In the genomic region with DNA sequence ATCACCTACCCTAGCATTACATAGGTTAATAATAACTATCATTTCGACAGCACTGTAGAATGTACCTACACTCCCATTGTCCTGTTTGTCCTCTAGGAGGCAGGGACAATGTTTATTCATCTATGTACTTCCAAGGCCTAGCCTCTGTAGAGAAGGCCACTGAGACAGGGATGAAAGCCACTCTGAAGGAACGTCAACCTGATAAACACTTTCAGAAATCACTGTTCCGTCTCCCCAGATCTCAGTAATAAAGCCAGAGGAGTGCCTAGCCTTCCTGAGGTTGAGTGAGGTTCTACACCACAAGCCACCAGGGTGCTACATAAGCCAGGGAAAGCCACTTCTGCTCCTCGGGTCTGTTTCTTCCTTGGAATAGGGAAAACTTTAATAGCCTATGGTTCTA, we compare ENCODE assay signal across 11 cellular contexts. TPM values are rescaled to one million over a fixed set of nuclear protein-coding genes. Genes with fewer than 3 reads are reported as not detected.
A peak's percentile ranks its signal among the peaks of the same experiment; 100 is the strongest.
DNase-seq lines count a peak whose midpoint lies in the region; ATAC-seq, FAIRE-seq and TF ChIP-seq lines count a peak whose summit lies in the region.
"Had no signal": no experiment of that assay in that cellular context is flagged by ENCODE, and none has a peak within 500 bp of the region (broad histone marks: within the 10 kb centered on the region; RNA-seq: fewer than 3 reads in every experiment).

No MANE protein-coding gene starts in this region.

- H3K79me2 ChIP-seq in GM12878 (ENCODE audit: control insufficient read depth, insufficient read depth, low read length): no peaks in the 10 kb centered on the region
- no peaks in the 10 kb centered on the region for H3K79me2 ChIP-seq in OCI-LY7 (ENCODE audit: insufficient read depth, low read depth, low read length)

- intact Hi-C loops in GM12878 (cut with micrococcal nuclease; ENCODE audit: unreplicated experiment): no loop called here
- intact Hi-C loops in OCI-LY7 (cut with micrococcal nuclease; ENCODE audit: unreplicated experiment): no loop called here

- no peak overlapping the region for H2BK120ac ChIP-seq in mesenchymal stem cell (ENCODE audit: low read depth, low read length)

- H2BK15ac ChIP-seq in mesenchymal stem cell (ENCODE audit: low read depth, poor library complexity, severe bottlenecking): no peak overlapping the region

- BruUV-seq in GM12878 (replicated peaks; lab: Mats Ljungman, UMichigan): no TSS peak
- BruUV-seq in OCI-LY7 (replicated peaks; lab: Mats Ljungman, UMichigan): no TSS peak

- H3K27me3 ChIP-seq in BJ (ENCODE audit: control insufficient read depth, insufficient read depth, low read length): no peaks in the 10 kb centered on the region
- H3K27me3 ChIP-seq in GM12878 (replicated peaks in 1 of 2; ENCODE audit: control insufficient read depth in 2 of 2, insufficient read depth in 2 of 2, low read length in 1 of 2): peaks cover 2 to 18% of the 10 kb centered on the region in 2 experiments; a peak in 3 of 4 replicates
- no peaks in the 10 kb centered on the region for H3K27me3 ChIP-seq in mesenchymal stem cell (ENCODE audit: control insufficient read depth in 1 of 2, insufficient read depth in 1 of 2, low read length in 2 of 2)
- H3K27me3 ChIP-seq: tibial artery had no signal

- no peak for TF ChIP-seq RAD21 in GM12878 (IDR thresholded peaks at IDR 0.05; ENCODE audit: insufficient read depth, low read depth, low read length)

- TF ChIP-seq POLR2A in GM12878 (IDR thresholded peaks at IDR 0.05; ENCODE audit: low read depth, low read length): no peak

- no peak overlapping the region for H2BK5ac ChIP-seq in mesenchymal stem cell (ENCODE audit: low read depth, low read length, poor library complexity, severe bottlenecking)

- SMC1A ChIA-PET in GM12878 (lab: Charles Lee; ENCODE audit: uncharacterized antibody, unreplicated experiment): no interaction called here

- H3K14ac ChIP-seq in mesenchymal stem cell (ENCODE audit: low read length in 2 of 2): no peak overlapping the region

- no peak overlapping the region for H4K91ac ChIP-seq in mesenchymal stem cell (ENCODE audit: low read length)

- H3K9me3 ChIP-seq in GM12878 (replicated peaks; ENCODE audit: control insufficient read depth, insufficient read depth, low read length) (no peaks in the 10 kb centered on the region), mesenchymal stem cell (ENCODE audit: control insufficient read depth, low read length) (no peaks in the 10 kb centered on the region), OCI-LY7 (ENCODE audit: low read length) (no peaks in the 10 kb centered on the region)
- H3K9me3 ChIP-seq: right lobe of liver, tibial artery had no signal

- peaks cover 1% of the 10 kb centered on the region for H3K79me1 ChIP-seq in mesenchymal stem cell (replicated peaks; ENCODE audit: low read length, poor library complexity, severe bottlenecking)

- no peak overlapping the region for H3K27ac ChIP-seq in GM12878 (ENCODE audit: control insufficient read depth, insufficient read depth)
- no peak overlapping the region for H3K27ac ChIP-seq in mesenchymal stem cell (ENCODE audit: low read length, poor library complexity, severe bottlenecking)
- H3K27ac ChIP-seq in OCI-LY7 (ENCODE audit: low read depth, low read length, poor library complexity, severe bottlenecking): no peak overlapping the region
- H3K27ac ChIP-seq: right lobe of liver had no signal

- H3K9ac ChIP-seq in GM12878 (ENCODE audit: control insufficient read depth, insufficient read depth, low read length) (no peak overlapping the region), mesenchymal stem cell (ENCODE audit: low read length) (no peak overlapping the region)

- DNase-seq in BJ (ENCODE audit: low read depth): no peak
- DNase-seq in HS-5 (ENCODE audit: low read depth): peak; percentile 32
- DNase-seq in GM12878 (ENCODE audit: low read depth, low spot score): no peak
- peak; percentile 51 for DNase-seq in mesenchymal stem cell
- DNase-seq in RKO (ENCODE audit: low spot score): no peak
- no peak for DNase-seq in stimulated activated CD4-positive, alpha-beta T cell treated with anti-CD3 and anti-CD28 coated beads, Interleukin-1b, Interleukin-23, amount 100 ng/mL, for 48 hours
- no peak for DNase-seq in OCI-LY7 (ENCODE audit: low spot score)
- DNase-seq: foreskin melanocyte, right lobe of liver, tibial artery had no signal

- ATAC-seq in GM12878: no peak
- ATAC-seq in esophagus mucosa: no peak

- no peaks in the 10 kb centered on the region for H4K20me1 ChIP-seq in GM12878 (ENCODE audit: control insufficient read depth, insufficient read depth)
- H4K20me1 ChIP-seq in OCI-LY7 (ENCODE audit: insufficient read depth, low read length): no peaks in the 10 kb centered on the region

- H2AK5ac ChIP-seq in mesenchymal stem cell (ENCODE audit: low read length, severe bottlenecking): no peak overlapping the region

- H3K18ac ChIP-seq in mesenchymal stem cell (ENCODE audit: low read depth in 1 of 2, low read length in 2 of 2): no peak overlapping the region

- no peak overlapping the region for H3K23ac ChIP-seq in mesenchymal stem cell (ENCODE audit: low read length in 2 of 2)

- no peak overlapping the region for H2AFZ ChIP-seq in GM12878 (ENCODE audit: control insufficient read depth, low read depth, low read length)
- H2AFZ ChIP-seq in mesenchymal stem cell (ENCODE audit: low read depth, low read length): no peak overlapping the region
- no peak overlapping the region for H2AFZ ChIP-seq in OCI-LY7 (ENCODE audit: low read length)

- no peak overlapping the region for H4K8ac ChIP-seq in mesenchymal stem cell (ENCODE audit: low read length)

- CTCF ChIA-PET in BJ (lab: Yijun Ruan, JAX): no interaction called here
- CTCF ChIA-PET in GM12878 (lab: Yijun Ruan, JAX): no interaction called here
- CTCF ChIA-PET in OCI-LY7 (lab: Charles Lee; ENCODE audit: unreplicated experiment): no interaction called here

- H2BK12ac ChIP-seq in mesenchymal stem cell (ENCODE audit: low read length in 2 of 2): no peak overlapping the region

- POLR2A ChIA-PET in BJ (lab: Charles Lee) (no interaction called here), GM12878 (lab: Charles Lee) (no interaction called here), OCI-LY7 (lab: Charles Lee) (no interaction called here)

- H3K4me1 ChIP-seq in GM12878 (ENCODE audit: control insufficient read depth, insufficient read depth, low read length) (no peaks in the 10 kb centered on the region), mesenchymal stem cell (ENCODE audit: control insufficient read depth, insufficient read depth, low read depth, low read length) (peaks cover 8% of the 10 kb centered on the region), OCI-LY7 (ENCODE audit: insufficient read depth, low read length, poor library complexity, severe bottlenecking) (no peaks in the 10 kb centered on the region)

- FAIRE-seq in GM12878 (lab: Jason Lieb, UNC): peak; percentile 41

- in situ Hi-C loops in GM12878 (cut with MboI): no loop called here

- TF ChIP-seq EP300 in GM12878 (IDR thresholded peaks at IDR 0.05; ENCODE audit: borderline replicate concordance in 1 of 2, control insufficient read depth in 1 of 2, low read depth in 2 of 2, low read length in 2 of 2): no peak

- H3K4ac ChIP-seq in mesenchymal stem cell (ENCODE audit: low read depth in 1 of 2, low read length in 2 of 2): no peak overlapping the region

- no peaks in the 10 kb centered on the region for H3K9me2 ChIP-seq in OCI-LY7 (ENCODE audit: insufficient read depth, low read length)

- H3K4me3 ChIP-seq in BJ (ENCODE audit: low read depth, low read length) (no peak overlapping the region), GM12878 (no peak overlapping the region), mesenchymal stem cell (ENCODE audit: insufficient read depth in 1 of 2, low read depth in 1 of 2, low read length in 2 of 2) (no peak overlapping the region), OCI-LY7 (ENCODE audit: low read depth, low read length, poor library complexity, severe bottlenecking) (no peak overlapping the region)
- H3K4me3 ChIP-seq: right lobe of liver had no signal

- TF ChIP-seq CTCF in BJ (IDR thresholded peaks at IDR 0.05; ENCODE audit: insufficient read depth, low read depth, low read length): peak; percentile 23; the same call in 1 of the 2 replicates
- no peak for TF ChIP-seq CTCF in GM12878 (IDR thresholded peaks at IDR 0.05 in 2 of 3, conservative IDR thresholded peaks at IDR 0.05 in 1 of 3; ENCODE audit: control insufficient read depth in 2 of 3, extremely low read depth in 1 of 3, insufficient read depth in 1 of 3, low read depth in 3 of 3, low read length in 3 of 3)
- TF ChIP-seq CTCF in OCI-LY7 (conservative IDR thresholded peaks at IDR 0.05; ENCODE audit: low read length): no peak

- WGBS in GM12878 (ENCODE audit: insufficient coverage, insufficient replicate concordance, low lambda C conversion rate, missing lambda C conversion rate): 66% methylated on average over 4 of the region's 4 CpGs
- 84% methylated on average over 4 of the region's 4 CpGs for WGBS in mesenchymal stem cell

- RAD21 ChIA-PET in GM12878 (lab: Charles Lee; ENCODE audit: unreplicated experiment): no interaction called here

- H3K36me3 ChIP-seq in BJ (ENCODE audit: control insufficient read depth, insufficient read depth, low read length) (no peaks in the 10 kb centered on the region), GM12878 (ENCODE audit: control insufficient read depth in 2 of 2, insufficient read depth in 2 of 2, low read length in 1 of 2) (no peaks in the 10 kb centered on the region), mesenchymal stem cell (ENCODE audit: control insufficient read depth in 1 of 2, insufficient read depth in 2 of 2, low read depth in 1 of 2, low read length in 2 of 2) (no peaks in the 10 kb centered on the region), OCI-LY7 (ENCODE audit: insufficient read depth, low read length) (no peaks in the 10 kb centered on the region)
- H3K36me3 ChIP-seq: right lobe of liver, tibial artery had no signal

- H3K4me2 ChIP-seq in GM12878 (ENCODE audit: control insufficient read depth, insufficient read depth) (no peak overlapping the region), mesenchymal stem cell (ENCODE audit: low read length, poor library complexity, severe bottlenecking) (no peak overlapping the region), OCI-LY7 (ENCODE audit: low read length) (no peak overlapping the region)

RNA-seq across cellular contexts. Expression of gene POPDC3, which starts 44.8 kb away (rescaled TPM):
- polyA plus RNA-seq in BJ (2011; rRNA removed) (8.6 and 18.9 TPM in 2 replicates), GM12878 (2011; rRNA removed) (1.6 TPM in 2 replicates), GM12878 (2014; fragmentation: Illumina TruSeq; extraction: Trizol) (not detected in 2 replicates), GM12878 (2014; fragmentation: Nextera tagmentation; extraction: Ambion mirVana) (not detected), GM12878 (2014; rRNA removed) (not detected in 2 replicates), GM12878 (2016; fragmentation: Nextera tagmentation; extraction: Ambion mirVana) (not detected)
- polyA minus RNA-seq in BJ (2011; rRNA and poly(A)+ RNA removed): 2.8 TPM in 2 replicates
- not detected in 2 replicates for total RNA-seq in GM12878 (2013; cell fraction: nucleolus; rRNA removed)
- total RNA-seq in GM12878 (2014; rRNA removed) (not detected in 2 replicates), GM12878 (2014; rRNA removed; fragmentation: Illumina TruSeq; extraction: Trizol) (not detected in 2 replicates), GM12878 (2021) (not detected in 2 replicates), esophagus mucosa (not detected), OCI-LY7 (2022) (not detected in 2 replicates)
- polyA plus RNA-seq in GM12878 (2011; ENCODE audit: low read depth): not detected
- 0.52 and 1.5 TPM in 2 replicates for polyA plus RNA-seq in GM12878 (2011; cell fraction: cytosol; rRNA removed)
- 0.73 and 0.96 TPM in 2 replicates for polyA plus RNA-seq in GM12878 (2011; cell fraction: nucleus; rRNA removed)
- 0.28 TPM in 1 of 2 replicates, not detected in the other for polyA plus RNA-seq in GM12878 (2012)
- 0.66 and 0.98 TPM in 2 replicates for polyA minus RNA-seq in GM12878 (2011; rRNA and poly(A)+ RNA removed)
- polyA minus RNA-seq in GM12878 (2011; cell fraction: cytosol; rRNA and poly(A)+ RNA removed): not detected in 2 replicates
- not detected in 2 replicates for polyA minus RNA-seq in GM12878 (2011; cell fraction: nucleus; rRNA and poly(A)+ RNA removed)
- 15.1 TPM for polyA plus RNA-seq in mesenchymal stem cell (2013, experiment 1 of 2)
- polyA plus RNA-seq in mesenchymal stem cell (2013, experiment 2 of 2): 15.4 TPM
- total RNA-seq in OCI-LY7 (2014; rRNA removed; shearing (Covaris generic)): not detected in 2 replicates
- total RNA-seq: right lobe of liver had no signal

Comparison
In these comparisons a context has a peak if more than half of its experiments do, and no peak if none do; other contexts are left out.
1. DNase-seq: peak in HS-5 (single experiment) and mesenchymal stem cell (single experiment); none in BJ (single experiment), GM12878 (single experiment), RKO (single experiment), stimulated activated CD4-positive, alpha-beta T cell treated with anti-CD3 and anti-CD28 coated beads, Interleukin-1b, Interleukin-23, amount 100 ng/mL, for 48 hours (single experiment) and OCI-LY7 (single experiment).